ENCODE assay signal across 1 cellular context in the genomic region with DNA sequence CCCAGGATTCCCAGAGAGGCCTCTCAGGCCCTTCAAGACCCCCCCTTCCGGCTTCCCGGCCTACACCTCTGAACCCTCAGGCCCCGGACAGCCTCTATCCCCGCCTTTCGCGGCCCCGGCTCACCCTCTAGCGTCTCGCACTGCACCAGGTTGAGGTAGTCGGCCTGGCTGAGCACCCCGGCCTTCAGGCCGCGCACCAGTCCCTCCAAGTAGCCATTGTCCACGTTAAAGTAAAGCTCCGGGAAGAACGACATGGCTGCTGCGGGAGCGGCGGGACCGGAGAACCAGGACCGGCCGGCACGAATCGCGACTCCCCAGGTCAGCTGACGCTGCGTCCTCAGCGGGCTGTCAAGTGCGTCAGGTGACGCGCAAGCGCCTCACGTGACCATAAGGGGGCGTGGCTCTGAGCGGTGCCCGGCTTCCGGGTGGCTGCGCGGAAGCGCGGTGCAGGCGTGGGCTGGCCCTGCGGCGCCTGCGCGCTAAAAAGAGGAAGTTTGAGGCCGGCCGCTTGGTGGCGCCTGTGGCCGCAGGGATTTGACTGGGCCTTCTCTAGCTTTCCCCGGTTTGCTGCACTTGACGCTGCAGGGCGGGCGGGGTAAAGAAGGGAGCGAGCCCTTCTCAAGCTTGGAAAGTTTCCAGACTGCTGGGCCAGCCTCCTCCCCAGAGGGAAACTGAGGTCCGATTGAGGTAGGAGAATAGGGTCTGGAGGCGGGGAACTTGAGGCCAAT.
TF ChIP-seq lines count a peak whose summit lies in the region.

A gene (minus strand): TSS at position 325 of the 728 bp plus-strand sequence. CDS start 71 bp downstream, at position 254.

TF ChIP-seq in HepG2, 621 proteins besides CTCF, POLR2A, EP300 and RAD21 (continued from another document and continues in another):
- TF ChIP-seq, protein P1, sequence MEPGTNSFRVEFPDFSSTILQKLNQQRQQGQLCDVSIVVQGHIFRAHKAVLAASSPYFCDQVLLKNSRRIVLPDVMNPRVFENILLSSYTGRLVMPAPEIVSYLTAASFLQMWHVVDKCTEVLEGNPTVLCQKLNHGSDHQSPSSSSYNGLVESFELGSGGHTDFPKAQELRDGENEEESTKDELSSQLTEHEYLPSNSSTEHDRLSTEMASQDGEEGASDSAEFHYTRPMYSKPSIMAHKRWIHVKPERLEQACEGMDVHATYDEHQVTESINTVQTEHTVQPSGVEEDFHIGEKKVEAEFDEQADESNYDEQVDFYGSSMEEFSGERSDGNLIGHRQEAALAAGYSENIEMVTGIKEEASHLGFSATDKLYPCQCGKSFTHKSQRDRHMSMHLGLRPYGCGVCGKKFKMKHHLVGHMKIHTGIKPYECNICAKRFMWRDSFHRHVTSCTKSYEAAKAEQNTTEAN (CRISPR knock-in tag; conservative IDR thresholded peaks at IDR 0.05) = no peak; the same call in 1 of the 2 replicates
- peak; percentile 59; the same call in 1 of the 2 replicates for TF ChIP-seq SOX5 (CRISPR knock-in tag; IDR thresholded peaks at IDR 0.05; ENCODE audit: borderline replicate concordance)
- no peak for TF ChIP-seq ZSCAN12 (CRISPR knock-in tag; IDR thresholded peaks at IDR 0.05)
- TF ChIP-seq ZBTB38 (CRISPR knock-in tag; IDR thresholded peaks at IDR 0.05) = peak; percentile 54; the same call in 1 of the 2 replicates
- peak; percentile 79; the same call in 1 of the 2 replicates for TF ChIP-seq TOE1 (CRISPR knock-in tag; IDR thresholded peaks at IDR 0.05)
- TF ChIP-seq, protein P2, sequence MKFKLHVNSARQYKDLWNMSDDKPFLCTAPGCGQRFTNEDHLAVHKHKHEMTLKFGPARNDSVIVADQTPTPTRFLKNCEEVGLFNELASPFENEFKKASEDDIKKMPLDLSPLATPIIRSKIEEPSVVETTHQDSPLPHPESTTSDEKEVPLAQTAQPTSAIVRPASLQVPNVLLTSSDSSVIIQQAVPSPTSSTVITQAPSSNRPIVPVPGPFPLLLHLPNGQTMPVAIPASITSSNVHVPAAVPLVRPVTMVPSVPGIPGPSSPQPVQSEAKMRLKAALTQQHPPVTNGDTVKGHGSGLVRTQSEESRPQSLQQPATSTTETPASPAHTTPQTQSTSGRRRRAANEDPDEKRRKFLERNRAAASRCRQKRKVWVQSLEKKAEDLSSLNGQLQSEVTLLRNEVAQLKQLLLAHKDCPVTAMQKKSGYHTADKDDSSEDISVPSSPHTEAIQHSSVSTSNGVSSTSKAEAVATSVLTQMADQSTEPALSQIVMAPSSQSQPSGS (CRISPR knock-in tag; IDR thresholded peaks at IDR 0.05) = peak; percentile 93
- TF ChIP-seq, protein P3, sequence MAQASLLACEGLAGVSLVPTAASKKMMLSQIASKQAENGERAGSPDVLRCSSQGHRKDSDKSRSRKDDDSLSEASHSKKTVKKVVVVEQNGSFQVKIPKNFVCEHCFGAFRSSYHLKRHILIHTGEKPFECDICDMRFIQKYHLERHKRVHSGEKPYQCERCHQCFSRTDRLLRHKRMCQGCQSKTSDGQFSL (CRISPR knock-in tag; IDR thresholded peaks at IDR 0.05) = peak; percentile 78
- TF ChIP-seq, protein P4, sequence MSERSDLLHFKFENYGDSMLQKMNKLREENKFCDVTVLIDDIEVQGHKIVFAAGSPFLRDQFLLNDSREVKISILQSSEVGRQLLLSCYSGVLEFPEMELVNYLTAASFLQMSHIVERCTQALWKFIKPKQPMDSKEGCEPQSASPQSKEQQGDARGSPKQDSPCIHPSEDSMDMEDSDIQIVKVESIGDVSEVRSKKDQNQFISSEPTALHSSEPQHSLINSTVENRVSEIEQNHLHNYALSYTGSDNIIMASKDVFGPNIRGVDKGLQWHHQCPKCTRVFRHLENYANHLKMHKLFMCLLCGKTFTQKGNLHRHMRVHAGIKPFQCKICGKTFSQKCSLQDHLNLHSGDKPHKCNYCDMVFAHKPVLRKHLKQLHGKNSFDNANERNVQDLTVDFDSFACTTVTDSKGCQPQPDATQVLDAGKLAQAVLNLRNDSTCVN (CRISPR knock-in tag; IDR thresholded peaks at IDR 0.05; ENCODE audit: borderline replicate concordance) = 0 out of 2 replicates have a peak, but pooled peaks have one; percentile 77
- peak; percentile 96 for TF ChIP-seq ZNF598 (CRISPR knock-in tag; IDR thresholded peaks at IDR 0.05; ENCODE audit: borderline replicate concordance)
- no peak for TF ChIP-seq ZFP62 (CRISPR knock-in tag; IDR thresholded peaks at IDR 0.05)
- 0 out of 2 replicates have a peak, but pooled peaks have one; percentile 14 for TF ChIP-seq ZBTB21 (CRISPR knock-in tag; IDR thresholded peaks at IDR 0.05)
- TF ChIP-seq RFXANK (CRISPR knock-in tag; IDR thresholded peaks at IDR 0.05) = 0 out of 2 replicates have a peak, but pooled peaks have one; percentile 77
- TF ChIP-seq, protein P5, sequence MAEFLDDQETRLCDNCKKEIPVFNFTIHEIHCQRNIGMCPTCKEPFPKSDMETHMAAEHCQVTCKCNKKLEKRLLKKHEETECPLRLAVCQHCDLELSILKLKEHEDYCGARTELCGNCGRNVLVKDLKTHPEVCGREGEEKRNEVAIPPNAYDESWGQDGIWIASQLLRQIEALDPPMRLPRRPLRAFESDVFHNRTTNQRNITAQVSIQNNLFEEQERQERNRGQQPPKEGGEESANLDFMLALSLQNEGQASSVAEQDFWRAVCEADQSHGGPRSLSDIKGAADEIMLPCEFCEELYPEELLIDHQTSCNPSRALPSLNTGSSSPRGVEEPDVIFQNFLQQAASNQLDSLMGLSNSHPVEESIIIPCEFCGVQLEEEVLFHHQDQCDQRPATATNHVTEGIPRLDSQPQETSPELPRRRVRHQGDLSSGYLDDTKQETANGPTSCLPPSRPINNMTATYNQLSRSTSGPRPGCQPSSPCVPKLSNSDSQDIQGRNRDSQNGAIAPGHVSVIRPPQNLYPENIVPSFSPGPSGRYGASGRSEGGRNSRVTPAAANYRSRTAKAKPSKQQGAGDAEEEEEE (CRISPR knock-in tag; IDR thresholded peaks at IDR 0.05; ENCODE audit: borderline replicate concordance) = peak; percentile 27; the same call in 1 of the 2 replicates
- TF ChIP-seq ZFP37 (CRISPR knock-in tag; IDR thresholded peaks at IDR 0.05; ENCODE audit: borderline replicate concordance) = no peak
- TF ChIP-seq ZNF354B (CRISPR knock-in tag; IDR thresholded peaks at IDR 0.05) = 0 out of 2 replicates have a peak, but pooled peaks have one; percentile 90
- 0 out of 2 replicates have a peak, but pooled peaks have one; percentile 21 for TF ChIP-seq GTF3A (CRISPR knock-in tag; conservative IDR thresholded peaks at IDR 0.05)
- peak; percentile 54; the same call in 1 of the 2 replicates for TF ChIP-seq CBX5 (CRISPR knock-in tag; IDR thresholded peaks at IDR 0.05; ENCODE audit: borderline replicate concordance)
- no peak for TF ChIP-seq ZNF383 (CRISPR knock-in tag; IDR thresholded peaks at IDR 0.05; ENCODE audit: borderline replicate concordance)
- peak; percentile 63 for TF ChIP-seq KDM5B (CRISPR knock-in tag; IDR thresholded peaks at IDR 0.05; ENCODE audit: borderline replicate concordance)
- TF ChIP-seq SNAPC2 (CRISPR knock-in tag; IDR thresholded peaks at IDR 0.05) = peak; percentile 94
- peak; percentile 90 for TF ChIP-seq ZNF337 (CRISPR knock-in tag; IDR thresholded peaks at IDR 0.05; ENCODE audit: borderline replicate concordance, low read depth)
- 0 out of 2 replicates have a peak, but pooled peaks have one; percentile 35 for TF ChIP-seq ZNF30 (CRISPR knock-in tag; IDR thresholded peaks at IDR 0.05)
- peak; percentile 89 for TF ChIP-seq YEATS4 (CRISPR knock-in tag; IDR thresholded peaks at IDR 0.05; ENCODE audit: borderline replicate concordance)
- TF ChIP-seq SRSF1 (optimal IDR thresholded peaks at IDR 0.05; ENCODE audit: low read depth, low read length) = peak; percentile 14
- peak; percentile 36; the same call in 1 of the 2 replicates for TF ChIP-seq POLR2AphosphoS2 (IDR thresholded peaks at IDR 0.05; ENCODE audit: low read depth, low read length)
- TF ChIP-seq NFATC3 (CRISPR knock-in tag; IDR thresholded peaks at IDR 0.05) = 0 out of 2 replicates have a peak, but pooled peaks have one; percentile 91
- TF ChIP-seq JUND (CRISPR knock-in tag; IDR thresholded peaks at IDR 0.05) = peak; percentile 74
- TF ChIP-seq MIER2 (CRISPR knock-in tag; IDR thresholded peaks at IDR 0.05) = peak; percentile 77; the same call in 1 of the 2 replicates
- TF ChIP-seq ZNF766 (CRISPR knock-in tag; IDR thresholded peaks at IDR 0.05; ENCODE audit: borderline replicate concordance) = no peak
- peak; percentile 97 for TF ChIP-seq ZZZ3 (CRISPR knock-in tag; IDR thresholded peaks at IDR 0.05; ENCODE audit: borderline replicate concordance)
- TF ChIP-seq ZNF510 (CRISPR knock-in tag; IDR thresholded peaks at IDR 0.05; ENCODE audit: low read depth) = peak; percentile 74; the same call in 1 of the 2 replicates
- peak; percentile 99 for TF ChIP-seq ELF3 (CRISPR knock-in tag; IDR thresholded peaks at IDR 0.05)
- peak; percentile 11; the same call in 1 of the 2 replicates for TF ChIP-seq ZKSCAN1 (IDR thresholded peaks at IDR 0.05; ENCODE audit: low read length)
- TF ChIP-seq SRF (IDR thresholded peaks at IDR 0.05; ENCODE audit: low read depth, low read length) = 0 out of 2 replicates have a peak, but pooled peaks have one; percentile 3
- TF ChIP-seq, protein P6, sequence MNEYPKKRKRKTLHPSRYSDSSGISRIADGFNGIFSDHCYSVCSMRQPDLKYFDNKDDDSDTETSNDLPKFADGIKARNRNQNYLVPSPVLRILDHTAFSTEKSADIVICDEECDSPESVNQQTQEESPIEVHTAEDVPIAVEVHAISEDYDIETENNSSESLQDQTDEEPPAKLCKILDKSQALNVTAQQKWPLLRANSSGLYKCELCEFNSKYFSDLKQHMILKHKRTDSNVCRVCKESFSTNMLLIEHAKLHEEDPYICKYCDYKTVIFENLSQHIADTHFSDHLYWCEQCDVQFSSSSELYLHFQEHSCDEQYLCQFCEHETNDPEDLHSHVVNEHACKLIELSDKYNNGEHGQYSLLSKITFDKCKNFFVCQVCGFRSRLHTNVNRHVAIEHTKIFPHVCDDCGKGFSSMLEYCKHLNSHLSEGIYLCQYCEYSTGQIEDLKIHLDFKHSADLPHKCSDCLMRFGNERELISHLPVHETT (CRISPR knock-in tag; conservative IDR thresholded peaks at IDR 0.05) = peak; percentile 97
- TF ChIP-seq, protein P7, sequence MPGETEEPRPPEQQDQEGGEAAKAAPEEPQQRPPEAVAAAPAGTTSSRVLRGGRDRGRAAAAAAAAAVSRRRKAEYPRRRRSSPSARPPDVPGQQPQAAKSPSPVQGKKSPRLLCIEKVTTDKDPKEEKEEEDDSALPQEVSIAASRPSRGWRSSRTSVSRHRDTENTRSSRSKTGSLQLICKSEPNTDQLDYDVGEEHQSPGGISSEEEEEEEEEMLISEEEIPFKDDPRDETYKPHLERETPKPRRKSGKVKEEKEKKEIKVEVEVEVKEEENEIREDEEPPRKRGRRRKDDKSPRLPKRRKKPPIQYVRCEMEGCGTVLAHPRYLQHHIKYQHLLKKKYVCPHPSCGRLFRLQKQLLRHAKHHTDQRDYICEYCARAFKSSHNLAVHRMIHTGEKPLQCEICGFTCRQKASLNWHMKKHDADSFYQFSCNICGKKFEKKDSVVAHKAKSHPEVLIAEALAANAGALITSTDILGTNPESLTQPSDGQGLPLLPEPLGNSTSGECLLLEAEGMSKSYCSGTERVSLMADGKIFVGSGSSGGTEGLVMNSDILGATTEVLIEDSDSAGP (CRISPR knock-in tag; IDR thresholded peaks at IDR 0.05; ENCODE audit: borderline replicate concordance) = peak; percentile 95
- peak; percentile 93; the same call in 1 of the 2 replicates for TF ChIP-seq ZNF550 (CRISPR knock-in tag; IDR thresholded peaks at IDR 0.05; ENCODE audit: borderline replicate concordance)
- TF ChIP-seq KLF13 (CRISPR knock-in tag; IDR thresholded peaks at IDR 0.05) = peak; percentile 69; the same call in 1 of the 2 replicates
- TF ChIP-seq MLLT10 (CRISPR knock-in tag; IDR thresholded peaks at IDR 0.05) = no peak
- no peak for TF ChIP-seq SOX6 (IDR thresholded peaks at IDR 0.05)
- TF ChIP-seq SOX6 (CRISPR knock-in tag; IDR thresholded peaks at IDR 0.05) = peak; percentile 74
- TF ChIP-seq MED8 (CRISPR knock-in tag; IDR thresholded peaks at IDR 0.05; ENCODE audit: insufficient replicate concordance) = peak; percentile 58
- TF ChIP-seq, protein P8, sequence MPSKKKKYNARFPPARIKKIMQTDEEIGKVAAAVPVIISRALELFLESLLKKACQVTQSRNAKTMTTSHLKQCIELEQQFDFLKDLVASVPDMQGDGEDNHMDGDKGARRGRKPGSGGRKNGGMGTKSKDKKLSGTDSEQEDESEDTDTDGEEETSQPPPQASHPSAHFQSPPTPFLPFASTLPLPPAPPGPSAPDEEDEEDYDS (CRISPR knock-in tag; IDR thresholded peaks at IDR 0.05) = peak; percentile 77
- TF ChIP-seq TEAD3 (CRISPR knock-in tag; optimal IDR thresholded peaks at IDR 0.05; ENCODE audit: borderline replicate concordance) = peak; percentile 79
- peak; percentile 56; the same call in 1 of the 2 replicates for TF ChIP-seq ZNF891 (CRISPR knock-in tag; IDR thresholded peaks at IDR 0.05)
- TF ChIP-seq, protein P9, sequence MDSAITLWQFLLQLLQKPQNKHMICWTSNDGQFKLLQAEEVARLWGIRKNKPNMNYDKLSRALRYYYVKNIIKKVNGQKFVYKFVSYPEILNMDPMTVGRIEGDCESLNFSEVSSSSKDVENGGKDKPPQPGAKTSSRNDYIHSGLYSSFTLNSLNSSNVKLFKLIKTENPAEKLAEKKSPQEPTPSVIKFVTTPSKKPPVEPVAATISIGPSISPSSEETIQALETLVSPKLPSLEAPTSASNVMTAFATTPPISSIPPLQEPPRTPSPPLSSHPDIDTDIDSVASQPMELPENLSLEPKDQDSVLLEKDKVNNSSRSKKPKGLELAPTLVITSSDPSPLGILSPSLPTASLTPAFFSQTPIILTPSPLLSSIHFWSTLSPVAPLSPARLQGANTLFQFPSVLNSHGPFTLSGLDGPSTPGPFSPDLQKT (CRISPR knock-in tag; IDR thresholded peaks at IDR 0.05; ENCODE audit: borderline replicate concordance) = peak; percentile 28; the same call in 1 of the 2 replicates
